In the genomic region with DNA sequence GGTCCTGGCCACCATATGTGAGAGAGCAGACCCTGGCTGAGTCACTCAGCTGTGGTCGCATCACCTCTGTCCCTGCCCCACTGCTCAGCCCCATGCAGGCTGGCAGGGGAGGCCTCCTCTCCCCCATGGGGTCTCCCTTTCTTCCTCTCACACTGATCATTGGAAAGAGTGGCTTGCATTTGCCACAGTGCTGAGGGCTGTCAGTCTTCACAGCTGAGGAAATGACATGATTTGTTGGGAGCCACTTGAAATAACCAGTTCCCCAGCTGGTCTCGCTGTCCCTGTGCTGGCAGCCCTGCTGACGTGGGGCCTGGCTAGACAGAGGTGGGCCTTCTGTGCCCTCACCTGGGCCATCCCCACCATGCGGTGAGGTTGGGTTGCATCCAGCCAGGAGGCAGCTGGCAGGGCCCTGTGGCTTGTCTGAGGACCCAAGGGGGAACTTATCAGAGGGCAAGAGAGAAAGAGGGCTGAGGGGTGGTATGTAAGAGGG, we compare ENCODE assay signal across 1 cellular context.
TF ChIP-seq lines count a peak whose summit lies in the region.

No MANE protein-coding gene starts in this region.

TF ChIP-seq in HepG2, 621 proteins besides CTCF, POLR2A, EP300 and RAD21 (continued from another document):
- TF ChIP-seq, protein P1, sequence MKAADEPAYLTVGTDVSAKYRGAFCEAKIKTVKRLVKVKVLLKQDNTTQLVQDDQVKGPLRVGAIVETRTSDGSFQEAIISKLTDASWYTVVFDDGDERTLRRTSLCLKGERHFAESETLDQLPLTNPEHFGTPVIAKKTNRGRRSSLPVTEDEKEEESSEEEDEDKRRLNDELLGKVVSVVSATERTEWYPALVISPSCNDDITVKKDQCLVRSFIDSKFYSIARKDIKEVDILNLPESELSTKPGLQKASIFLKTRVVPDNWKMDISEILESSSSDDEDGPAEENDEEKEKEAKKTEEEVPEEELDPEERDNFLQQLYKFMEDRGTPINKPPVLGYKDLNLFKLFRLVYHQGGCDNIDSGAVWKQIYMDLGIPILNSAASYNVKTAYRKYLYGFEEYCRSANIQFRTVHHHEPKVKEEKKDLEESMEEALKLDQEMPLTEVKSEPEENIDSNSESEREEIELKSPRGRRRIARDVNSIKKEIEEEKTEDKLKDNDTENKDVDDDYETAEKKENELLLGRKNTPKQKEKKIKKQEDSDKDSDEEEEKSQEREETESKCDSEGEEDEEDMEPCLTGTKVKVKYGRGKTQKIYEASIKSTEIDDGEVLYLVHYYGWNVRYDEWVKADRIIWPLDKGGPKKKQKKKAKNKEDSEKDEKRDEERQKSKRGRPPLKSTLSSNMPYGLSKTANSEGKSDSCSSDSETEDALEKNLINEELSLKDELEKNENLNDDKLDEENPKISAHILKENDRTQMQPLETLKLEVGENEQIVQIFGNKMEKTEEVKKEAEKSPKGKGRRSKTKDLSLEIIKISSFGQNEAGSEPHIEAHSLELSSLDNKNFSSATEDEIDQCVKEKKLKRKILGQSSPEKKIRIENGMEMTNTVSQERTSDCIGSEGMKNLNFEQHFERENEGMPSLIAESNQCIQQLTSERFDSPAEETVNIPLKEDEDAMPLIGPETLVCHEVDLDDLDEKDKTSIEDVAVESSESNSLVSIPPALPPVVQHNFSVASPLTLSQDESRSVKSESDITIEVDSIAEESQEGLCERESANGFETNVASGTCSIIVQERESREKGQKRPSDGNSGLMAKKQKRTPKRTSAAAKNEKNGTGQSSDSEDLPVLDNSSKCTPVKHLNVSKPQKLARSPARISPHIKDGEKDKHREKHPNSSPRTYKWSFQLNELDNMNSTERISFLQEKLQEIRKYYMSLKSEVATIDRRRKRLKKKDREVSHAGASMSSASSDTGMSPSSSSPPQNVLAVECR (CRISPR knock-in tag; IDR thresholded peaks at IDR 0.05; ENCODE audit: borderline replicate concordance) = peak; percentile 8
- TF ChIP-seq ZNF816 (CRISPR knock-in tag; IDR thresholded peaks at IDR 0.05; ENCODE audit: borderline replicate concordance) = no peak; the same call in 1 of the 2 replicates
- 0 out of 2 replicates have a peak, but pooled peaks have one; percentile 46 for TF ChIP-seq ZNF891 (CRISPR knock-in tag; IDR thresholded peaks at IDR 0.05)
- TF ChIP-seq ZNF672 (CRISPR knock-in tag; IDR thresholded peaks at IDR 0.05) = no peak
- TF ChIP-seq ZBTB7B (CRISPR knock-in tag; IDR thresholded peaks at IDR 0.05) = peak; percentile 78
- TF ChIP-seq ZNF234 (CRISPR knock-in tag; conservative IDR thresholded peaks at IDR 0.05) = no peak
- TF ChIP-seq, protein P2, sequence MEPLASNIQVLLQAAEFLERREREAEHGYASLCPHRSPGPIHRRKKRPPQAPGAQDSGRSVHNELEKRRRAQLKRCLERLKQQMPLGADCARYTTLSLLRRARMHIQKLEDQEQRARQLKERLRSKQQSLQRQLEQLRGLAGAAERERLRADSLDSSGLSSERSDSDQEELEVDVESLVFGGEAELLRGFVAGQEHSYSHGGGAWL (CRISPR knock-in tag; IDR thresholded peaks at IDR 0.05) = no peak
